ENCODE assay signal across 17 cellular contexts in the genomic region with DNA sequence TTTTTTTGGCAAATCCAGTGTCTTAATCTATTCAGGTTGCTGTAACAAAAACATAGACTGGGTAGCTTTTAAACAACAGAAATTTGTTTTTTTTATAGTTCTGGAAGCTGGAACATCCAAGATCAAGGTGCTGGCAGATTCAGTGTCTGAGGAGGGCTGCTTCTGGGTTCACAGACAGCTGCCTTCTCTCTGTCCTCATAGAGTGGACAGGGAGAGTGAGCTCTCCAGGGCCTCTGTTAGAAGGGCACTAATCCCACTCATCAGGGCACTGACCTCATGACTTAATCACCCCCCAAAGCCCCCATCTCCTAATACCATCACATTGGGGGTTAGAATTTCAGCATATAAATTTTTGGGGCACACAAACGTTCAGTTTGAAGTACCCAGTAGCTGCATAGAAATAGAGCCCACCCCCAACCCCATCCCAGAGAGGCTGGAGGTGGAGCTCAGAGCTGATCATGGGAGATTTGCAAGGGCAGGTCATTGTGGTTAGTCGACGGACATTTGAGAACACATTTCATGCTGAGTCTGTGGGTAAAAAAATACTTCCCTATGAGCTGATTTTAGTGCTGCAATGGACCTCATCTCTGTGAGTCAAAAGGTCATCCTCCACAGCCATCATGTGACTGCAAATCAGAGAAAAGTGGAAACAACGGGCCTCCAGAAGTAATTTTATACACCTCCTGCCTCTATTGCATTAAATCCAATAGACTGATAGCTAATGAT.
DNase-seq lines count a peak whose midpoint lies in the region; ATAC-seq lines count a peak whose summit lies in the region.
"Had no signal": no experiment of that assay in that cellular context is flagged by ENCODE, and none has a peak within 500 bp of the region (broad histone marks: within the 10 kb centered on the region; RNA-seq: fewer than 3 reads in every experiment).

No MANE protein-coding gene starts in this region.

- DNase-seq in Right ventricle myocardium inferior (ENCODE audit: missing footprints) (no peak), cardiac septum (ENCODE audit: low spot score) (no peak), SKM-1 treated with dmso at 0.1 percent for 144 hours (lab: John Stamatoyannopoulos, UW; ENCODE audit: unreplicated experiment) (peak; percentile 94), left lobe of liver (ENCODE audit: low spot score) (no peak), stromal cell of bone marrow (ENCODE audit: low read depth) (peak; percentile 18), NCI-H2196 (lab: John Stamatoyannopoulos, UW; ENCODE audit: unreplicated experiment) (no peak), activated gamma-delta T cell (lab: John Stamatoyannopoulos, UW) (no peak)
- DNase-seq: activated CD8-positive, alpha-beta memory T cell treated with anti-CD3 and anti-CD28 coated beads, Interleukin-2, amount 10 ng/mL, durations not matched to agents 7 days and 5 days; activated naive CD8-positive, alpha-beta T cell treated with anti-CD3 and anti-CD28 coated beads, Interleukin-2, amount 50 U/mL, for 24 hours; BE2C; effector CD4-positive, alpha-beta T cell; NCI-H1417 treated with DMSO at 0.1 percent for 48 hours; NCI-H748 treated with DMSO at 0.1 percent for 48 hours; SK-N-SH had no signal

- ATAC-seq in Right ventricle myocardium inferior, result peak; percentile 37
- peak; percentile 36 for ATAC-seq in left lobe of liver
- ATAC-seq in HG03460 (IDR thresholded peaks at IDR 0.05; ENCODE audit: unreplicated experiment), result no peak
- ATAC-seq: activated CD8-positive, alpha-beta memory T cell treated with anti-CD3 and anti-CD28 coated beads, Interleukin-2, amount 10 ng/mL, durations not matched to agents 7 days and 5 days; activated naive CD8-positive, alpha-beta T cell treated with anti-CD3 and anti-CD28 coated beads, Interleukin-2, amount 50 U/mL, for 24 hours; GM23338; Panc1 had no signal

- intact Hi-C loops in Right ventricle myocardium inferior (cut with DNase I) (no loop called here), cardiac septum (cut with DNase I) (no loop called here)

Comparison
In these comparisons a context has a peak if more than half of its experiments do, and no peak if none do; other contexts are left out.
1. DNase-seq: peak in SKM-1 treated with dmso at 0.1 percent for 144 hours (single experiment) and stromal cell of bone marrow (single experiment); none in Right ventricle myocardium inferior (single experiment), cardiac septum (single experiment), left lobe of liver (single experiment), NCI-H2196 (single experiment) and activated gamma-delta T cell (single experiment).